9 cellular contexts compared by ENCODE assay signal in the genomic region with DNA sequence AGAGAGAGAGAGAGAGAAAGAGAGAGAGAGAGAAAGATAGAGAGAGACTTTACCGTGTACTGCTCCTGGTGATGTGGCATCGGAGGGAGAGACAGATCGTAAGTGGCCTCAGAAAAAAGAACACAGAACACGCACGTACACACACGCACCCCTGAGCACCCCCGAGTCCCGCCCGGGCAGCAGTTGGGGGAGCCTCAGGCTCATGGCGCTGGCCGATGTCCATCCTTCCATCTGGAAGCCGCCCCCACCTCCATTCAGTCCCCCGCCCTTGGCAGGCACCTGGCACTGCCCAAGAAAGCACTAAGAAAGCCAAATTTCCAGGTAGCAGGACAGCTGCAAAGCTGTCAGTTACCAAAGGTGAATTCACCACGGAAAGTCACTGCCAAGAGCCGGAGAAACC.
"Had no signal": no experiment of that assay in that cellular context is flagged by ENCODE, and none has a peak within 500 bp of the region (broad histone marks: within the 10 kb centered on the region; RNA-seq: fewer than 3 reads in every experiment).

No MANE protein-coding gene starts in this region.

- H3K36me3 ChIP-seq: HAP-1 had no signal

- DNase-seq: GM23248, GOT3, H7, H9, HCEC 1CT, HFFc6 had no signal

- H3K4me3 ChIP-seq: GM23248, GM23338, HAP-1 had no signal

- H3K4me1 Mint-ChIP-seq: GM23338 had no signal

- H2AFZ ChIP-seq: GM23248, GM23338 had no signal

- H3K9me3 ChIP-seq: HAP-1 had no signal

- H3K27ac Mint-ChIP-seq: GM23338, HFFc6 had no signal

- H3K4me1 ChIP-seq: HAP-1 had no signal

- H3K4me3 Mint-ChIP-seq: GM23338, H9, HFFc6 had no signal

- ATAC-seq: GM23338, HCT116 had no signal

- H3K9ac ChIP-seq: GM23248 had no signal

- H3K4me2 ChIP-seq: GM23338 had no signal

- H3K9me3 Mint-ChIP-seq: HFFc6 had no signal

- H3K27ac ChIP-seq: GM23248 had no signal
